Comparison of ENCODE assay signal across 22 cellular contexts in the genomic region with DNA sequence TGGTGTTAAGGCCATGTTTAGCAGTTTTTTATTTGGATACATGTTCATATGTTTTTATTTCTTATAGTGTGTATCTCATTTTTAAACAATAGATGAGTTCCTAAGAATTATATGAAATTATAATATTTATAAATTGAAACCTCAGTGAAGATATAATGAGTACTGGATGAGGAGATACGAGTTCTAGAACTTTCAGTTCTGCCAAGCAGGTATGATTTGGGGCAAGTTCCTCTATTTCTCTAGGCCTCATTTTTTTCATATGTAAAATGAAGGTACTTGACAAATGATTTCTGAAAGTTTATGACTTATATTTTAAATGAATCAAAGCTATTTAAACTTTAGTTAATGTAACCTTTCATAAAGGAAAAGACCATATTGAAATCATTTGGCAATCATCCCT. TPM values are rescaled to one million over a fixed set of nuclear protein-coding genes. Genes with fewer than 3 reads are reported as not detected.
DNase-seq lines count a peak whose midpoint lies in the region; ATAC-seq, FAIRE-seq and TF ChIP-seq lines count a peak whose summit lies in the region.
"Had no signal": no experiment of that assay in that cellular context is flagged by ENCODE, and none has a peak within 500 bp of the region (broad histone marks: within the 10 kb centered on the region; RNA-seq: fewer than 3 reads in every experiment).

No MANE protein-coding gene starts in this region.

- H3K4me2 ChIP-seq in OCI-LY3 (ENCODE audit: low read length): peak overlapping the region; percentile 29
- H3K4me2 ChIP-seq: BLaER1 had no signal

- H3K27me3 ChIP-seq in OCI-LY3 (ENCODE audit: low read depth, low read length): 0 out of 2 replicates have a peak, but pooled peaks cover 5% of the 10 kb centered on the region
- H3K27me3 ChIP-seq in stomach: no peaks in the 10 kb centered on the region
- no peaks in the 10 kb centered on the region for H3K27me3 ChIP-seq in right atrium auricular region
- H3K27me3 ChIP-seq: BLaER1 had no signal

- H3K27ac Mint-ChIP-seq in naive B cell: no peak overlapping the region
- H3K27ac Mint-ChIP-seq: CD4-positive, alpha-beta T cell had no signal

- peaks cover 0 to 4% (median 0%) of the 10 kb centered on the region in 3 donors for H3K4me1 Mint-ChIP-seq in naive B cell

- TF ChIP-seq POLR2A in GM12891 (IDR thresholded peaks at IDR 0.05; ENCODE audit: low read depth, low read length) (no peak), stomach (IDR thresholded peaks at IDR 0.05) (no peak)

- intact Hi-C loops in stomach (cut with DNase I; ENCODE audit: low total_unique reads): no loop called here

- no peaks in the 10 kb centered on the region for H3K36me3 Mint-ChIP-seq in naive B cell

- H3K9me3 ChIP-seq in OCI-LY3 (ENCODE audit: insufficient read depth, low read length): no peaks in the 10 kb centered on the region
- no peaks in the 10 kb centered on the region for H3K9me3 ChIP-seq in stomach
- no peaks in the 10 kb centered on the region for H3K9me3 ChIP-seq in right atrium auricular region
- H3K9me3 ChIP-seq: BLaER1 had no signal

- H3K4me1 ChIP-seq in OCI-LY3 (ENCODE audit: low read length): peaks cover 16% of the 10 kb centered on the region
- no peaks in the 10 kb centered on the region for H3K4me1 ChIP-seq in stomach
- no peaks in the 10 kb centered on the region for H3K4me1 ChIP-seq in right atrium auricular region
- H3K4me1 ChIP-seq: BLaER1 had no signal

- no peak overlapping the region for H3K9ac ChIP-seq in OCI-LY3 (ENCODE audit: low read length)
- H3K9ac ChIP-seq: BLaER1, GM23248 had no signal

- TF ChIP-seq CTCF in OCI-LY3 (IDR thresholded peaks at IDR 0.05; ENCODE audit: low read depth, low read length) (no peak), stomach (IDR thresholded peaks at IDR 0.05) (no peak), right atrium auricular region (IDR thresholded peaks at IDR 0.05) (no peak)

- FAIRE-seq in A204.1 (lab: Jason Lieb, UNC) (peak; percentile 53), GM12891 (lab: Jason Lieb, UNC) (no peak)
- FAIRE-seq: GM12892, GM19239, H1 had no signal

- no peaks in the 10 kb centered on the region for H3K36me3 ChIP-seq in OCI-LY3 (replicated peaks; ENCODE audit: low read depth, low read length)
- H3K36me3 ChIP-seq in stomach: no peaks in the 10 kb centered on the region
- H3K36me3 ChIP-seq in right atrium auricular region: no peaks in the 10 kb centered on the region
- H3K36me3 ChIP-seq: BLaER1 had no signal

- WGBS in stomach, 5 donors: 89 to 95% (median 92%) methylated on average over 1 of the region's 1 CpG

- DNase-seq in GM12891 (ENCODE audit: insufficient read length, low spot score) (no peak), naive B cell (no peak), stomach (no peak), right atrium auricular region (ENCODE audit: low spot score) (no peak), HuH-7 (ENCODE audit: low spot score) (no peak)
- DNase-seq: 8988T; Calu3; CD4-positive, alpha-beta T cell; COR-L47; DMS53; DMS79 treated with DMSO at 0.1 percent for 48 hours; GF-D8; GM23248; H7; HCEC 1CT had no signal

- no peaks in the 10 kb centered on the region for H3K79me2 ChIP-seq in OCI-LY3 (ENCODE audit: low read length)

- H3K9me3 Mint-ChIP-seq in naive B cell: no peaks in the 10 kb centered on the region
- H3K9me3 Mint-ChIP-seq: CD4-positive, alpha-beta T cell had no signal

- H3K4me3 Mint-ChIP-seq in naive B cell: no peak overlapping the region
- H3K4me3 Mint-ChIP-seq: CD4-positive, alpha-beta T cell had no signal

- H3K4me3 ChIP-seq in OCI-LY3 (ENCODE audit: low read length): no peak overlapping the region
- H3K4me3 ChIP-seq in stomach: no peak overlapping the region
- H3K4me3 ChIP-seq in right atrium auricular region: no peak overlapping the region
- H3K4me3 ChIP-seq: BLaER1, GM23248 had no signal

- ATAC-seq in naive B cell (ENCODE audit: low read depth in 2 of 2): peak; percentile 35 to 48

- no peaks in the 10 kb centered on the region for H4K20me1 ChIP-seq in OCI-LY3 (ENCODE audit: insufficient read depth, low read length)
- H4K20me1 ChIP-seq: BLaER1 had no signal

- no peak overlapping the region for H3K27ac ChIP-seq in OCI-LY3 (ENCODE audit: low read length)
- H3K27ac ChIP-seq in stomach: no peak overlapping the region
- H3K27ac ChIP-seq in right atrium auricular region: no peak overlapping the region
- H3K27ac ChIP-seq: BLaER1, C4-2B, GM23248 had no signal

- peaks cover 0 to 5% (median 0%) of the 10 kb centered on the region in 3 donors for H3K27me3 Mint-ChIP-seq in naive B cell
- H3K27me3 Mint-ChIP-seq: CD4-positive, alpha-beta T cell had no signal

- H2AFZ ChIP-seq in OCI-LY3 (ENCODE audit: low read depth, low read length): no peak overlapping the region
- H2AFZ ChIP-seq: GM23248 had no signal

- no peak for TF ChIP-seq EP300 in stomach (IDR thresholded peaks at IDR 0.05)

TF ChIP-seq in GM12891, 5 proteins besides CTCF, POLR2A, EP300 and RAD21:
- TF ChIP-seq SPI1 (IDR thresholded peaks at IDR 0.05; ENCODE audit: low read depth, low read length): 0 out of 2 replicates have a peak, but pooled peaks have one; percentile 17
- no peak for TF ChIP-seq PAX5 (IDR thresholded peaks at IDR 0.05; ENCODE audit: insufficient read depth, low read length, severe bottlenecking)

RNA-seq across cellular contexts. Expression of a gene that starts 8.2 kb away (rescaled TPM):
- 1.6 TPM for polyA plus RNA-seq in GM12891 (2012; ENCODE audit: low read depth, missing spikeins)
- polyA plus RNA-seq in naive B cell (ENCODE audit: low read depth in 6 of 6): under 1 TPM in 3 of 6 donors, not detected in 3; 0.22 to 0.39 (median 0.32) TPM
- total RNA-seq in stomach: 10 to 100 TPM in 2 of 5 donors, 1 to 10 TPM in 3; 1.7 to 56.9 (median 9.3) TPM
- polyA plus RNA-seq in stomach: 1 to 10 TPM in 1 of 3 donors, under 1 TPM in 2; 0.56 to 1.6 (median 0.76) TPM
- total RNA-seq in right atrium auricular region: 10 to 100 TPM in 1 of 2 donors, 1 to 10 TPM in 1; 5.7 to 10.5 TPM
